Comparison of ENCODE assay signal across 1 cellular context in the genomic region with DNA sequence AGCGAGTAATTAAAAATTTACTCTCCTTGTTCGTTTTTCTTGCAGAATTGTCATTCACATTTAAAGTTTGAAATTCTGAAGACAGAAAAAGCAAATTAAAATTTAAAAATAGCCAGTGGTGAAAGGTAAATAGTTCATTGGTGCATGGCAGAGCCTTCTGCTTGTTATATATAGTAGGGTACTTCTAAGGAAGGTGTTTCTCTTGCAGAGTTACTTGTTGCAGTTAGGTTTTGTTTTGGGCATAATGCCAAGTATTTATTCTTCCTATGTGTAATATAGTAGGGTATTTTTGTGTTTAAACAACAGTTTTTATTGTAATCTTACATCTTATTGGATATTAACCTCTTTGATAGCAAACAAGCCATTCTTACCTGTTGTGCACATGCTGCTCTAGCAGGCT.
TF ChIP-seq lines count a peak whose summit lies in the region.

No MANE protein-coding gene starts in this region.

TF ChIP-seq in GM12878, 131 proteins besides CTCF, POLR2A, EP300 and RAD21:
- TF ChIP-seq, protein P1, sequence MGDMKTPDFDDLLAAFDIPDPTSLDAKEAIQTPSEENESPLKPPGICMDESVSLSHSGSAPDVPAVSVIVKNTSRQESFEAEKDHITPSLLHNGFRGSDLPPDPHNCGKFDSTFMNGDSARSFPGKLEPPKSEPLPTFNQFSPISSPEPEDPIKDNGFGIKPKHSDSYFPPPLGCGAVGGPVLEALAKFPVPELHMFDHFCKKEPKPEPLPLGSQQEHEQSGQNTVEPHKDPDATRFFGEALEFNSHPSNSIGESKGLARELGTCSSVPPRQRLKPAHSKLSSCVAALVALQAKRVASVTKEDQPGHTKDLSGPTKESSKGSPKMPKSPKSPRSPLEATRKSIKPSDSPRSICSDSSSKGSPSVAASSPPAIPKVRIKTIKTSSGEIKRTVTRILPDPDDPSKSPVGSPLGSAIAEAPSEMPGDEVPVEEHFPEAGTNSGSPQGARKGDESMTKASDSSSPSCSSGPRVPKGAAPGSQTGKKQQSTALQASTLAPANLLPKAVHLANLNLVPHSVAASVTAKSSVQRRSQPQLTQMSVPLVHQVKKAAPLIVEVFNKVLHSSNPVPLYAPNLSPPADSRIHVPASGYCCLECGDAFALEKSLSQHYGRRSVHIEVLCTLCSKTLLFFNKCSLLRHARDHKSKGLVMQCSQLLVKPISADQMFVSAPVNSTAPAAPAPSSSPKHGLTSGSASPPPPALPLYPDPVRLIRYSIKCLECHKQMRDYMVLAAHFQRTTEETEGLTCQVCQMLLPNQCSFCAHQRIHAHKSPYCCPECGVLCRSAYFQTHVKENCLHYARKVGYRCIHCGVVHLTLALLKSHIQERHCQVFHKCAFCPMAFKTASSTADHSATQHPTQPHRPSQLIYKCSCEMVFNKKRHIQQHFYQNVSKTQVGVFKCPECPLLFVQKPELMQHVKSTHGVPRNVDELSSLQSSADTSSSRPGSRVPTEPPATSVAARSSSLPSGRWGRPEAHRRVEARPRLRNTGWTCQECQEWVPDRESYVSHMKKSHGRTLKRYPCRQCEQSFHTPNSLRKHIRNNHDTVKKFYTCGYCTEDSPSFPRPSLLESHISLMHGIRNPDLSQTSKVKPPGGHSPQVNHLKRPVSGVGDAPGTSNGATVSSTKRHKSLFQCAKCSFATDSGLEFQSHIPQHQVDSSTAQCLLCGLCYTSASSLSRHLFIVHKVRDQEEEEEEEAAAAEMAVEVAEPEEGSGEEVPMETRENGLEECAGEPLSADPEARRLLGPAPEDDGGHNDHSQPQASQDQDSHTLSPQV (IDR thresholded peaks at IDR 0.05): no peak
- peak; percentile 11 for TF ChIP-seq MEF2B (IDR thresholded peaks at IDR 0.05; ENCODE audit: partially characterized antibody, poor library complexity, severe bottlenecking)
- peak; percentile 57; the same call in 1 of the 2 replicates for TF ChIP-seq MEF2A (IDR thresholded peaks at IDR 0.05; ENCODE audit: insufficient read depth, low read depth, low read length)
